ENCODE assay signal across 9 cellular contexts in the genomic region with DNA sequence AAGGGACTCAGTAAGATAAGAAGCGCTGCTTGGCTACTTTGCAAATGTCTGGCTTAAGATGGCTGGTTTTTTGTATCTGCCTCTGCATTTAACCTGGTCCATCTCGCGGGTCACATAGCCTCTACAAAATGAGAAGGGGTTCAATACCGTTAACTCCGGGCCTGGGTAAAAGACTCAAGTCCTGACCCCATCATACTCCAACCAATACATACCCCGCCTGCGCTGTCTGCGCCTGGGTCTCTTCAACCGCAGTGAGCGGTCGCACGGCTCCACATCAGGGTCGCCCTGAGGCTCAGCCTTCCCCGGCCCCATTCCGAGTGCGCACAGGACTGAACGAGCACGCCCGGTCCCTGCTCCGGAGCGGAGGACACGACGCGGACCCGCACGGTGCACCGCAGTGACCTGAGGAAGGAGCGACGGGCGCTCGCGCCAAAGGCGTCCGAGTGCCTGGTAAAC. TPM values are rescaled to one million over a fixed set of nuclear protein-coding genes. Genes with fewer than 3 reads are reported as not detected.
DNase-seq lines count a peak whose midpoint lies in the region; ATAC-seq, FAIRE-seq and TF ChIP-seq lines count a peak whose summit lies in the region.
"Had no signal": no experiment of that assay in that cellular context is flagged by ENCODE, and none has a peak within 500 bp of the region (broad histone marks: within the 10 kb centered on the region; RNA-seq: fewer than 3 reads in every experiment).

No MANE protein-coding gene starts in this region.

- peak overlapping the region; percentile 92 for H3K4me3 ChIP-seq in epithelial cell of proximal tubule (ENCODE audit: low read depth, low read length)

- peak; percentile 4 for ATAC-seq in GM21723 (IDR thresholded peaks at IDR 0.05; ENCODE audit: unreplicated experiment)
- ATAC-seq in GM18870 (IDR thresholded peaks at IDR 0.05; ENCODE audit: unreplicated experiment): no peak

- DNase-seq in OCI-M1 (lab: John Stamatoyannopoulos, UW) (peak; percentile 56), epithelial cell of proximal tubule (ENCODE audit: low read depth) (no peak), renal cortical epithelial cell (ENCODE audit: low read depth) (peak; percentile 7), GM19239 (ENCODE audit: insufficient read length, low spot score) (no peak), germinal center (ENCODE audit: low spot score) (no peak)
- no peak for DNase-seq in effector CD4-positive, alpha-beta T cell

- FAIRE-seq in GM19239 (lab: Jason Lieb, UNC): no peak
- FAIRE-seq: TTC549 had no signal

- no peak for TF ChIP-seq CTCF in epithelial cell of proximal tubule (conservative IDR thresholded peaks at IDR 0.05; ENCODE audit: low read depth, low read length)

RNA-seq across cellular contexts. Expression of gene PGD, which starts 0.6 kb away (rescaled TPM):
- total RNA-seq in epithelial cell of proximal tubule: 231 and 304 TPM in 2 replicates
- total RNA-seq in renal cortical epithelial cell: 80.4 and 87.1 TPM in 2 replicates

RNA-seq across cellular contexts. Expression of gene CENPS, which starts 31.9 kb away (rescaled TPM):
- total RNA-seq in epithelial cell of proximal tubule: 11.2 and 25.0 TPM in 2 replicates
- 7.6 and 16.7 TPM in 2 replicates for total RNA-seq in renal cortical epithelial cell

RNA-seq across cellular contexts. Expression of gene CORT, which starts 51.5 kb away (rescaled TPM):
- not detected in 2 replicates for total RNA-seq in epithelial cell of proximal tubule
- total RNA-seq in renal cortical epithelial cell: 0.69 TPM in 1 of 2 replicates, not detected in the other

Comparison
In these comparisons a context has a peak if more than half of its experiments do, and no peak if none do; other contexts are left out.
1. DNase-seq: peak in OCI-M1 (single experiment) and renal cortical epithelial cell (single experiment); none in epithelial cell of proximal tubule (single experiment), effector CD4-positive, alpha-beta T cell (single experiment), GM19239 (single experiment) and germinal center (single experiment).